ENCODE assay signal across 1 cellular context in the genomic region with DNA sequence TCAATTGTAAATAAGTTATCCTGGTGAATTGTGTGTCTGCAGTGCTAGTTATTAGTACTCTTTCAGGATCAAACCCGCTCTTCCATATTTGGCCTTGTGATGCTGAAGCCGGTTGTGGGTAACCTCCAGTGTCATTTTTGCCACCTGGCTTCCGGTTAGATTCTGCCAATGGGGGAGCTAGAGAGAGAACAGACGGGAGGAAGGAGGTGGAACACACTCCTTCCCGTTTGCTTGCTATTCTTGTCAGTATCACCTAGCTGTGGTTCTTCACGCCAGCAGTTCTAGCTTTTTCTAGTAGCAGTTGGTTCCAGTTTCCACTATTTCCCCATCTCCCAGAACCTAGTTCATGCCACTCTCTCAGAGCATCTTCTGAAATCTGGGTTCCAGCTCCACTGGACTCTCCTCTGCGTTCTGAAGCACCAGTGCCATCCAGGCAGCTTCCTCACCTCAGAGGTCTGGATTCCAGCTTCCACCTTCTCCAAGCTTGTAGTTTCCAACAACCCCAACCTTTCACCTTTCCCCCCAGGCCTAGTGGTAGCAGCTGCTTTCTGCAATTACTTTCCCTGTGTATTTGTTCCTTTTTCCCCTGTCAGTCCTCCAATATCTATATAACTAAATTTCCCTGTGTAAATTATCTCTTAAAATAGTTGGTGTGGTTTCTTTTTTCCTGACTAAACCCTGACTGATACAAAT.
TF ChIP-seq lines count a peak whose summit lies in the region.

No MANE protein-coding gene starts in this region.

TF ChIP-seq in HepG2, 621 proteins besides CTCF, POLR2A, EP300 and RAD21 (continues in another document):
- TF ChIP-seq SSRP1 (CRISPR knock-in tag; IDR thresholded peaks at IDR 0.05) (peak; percentile 31; the same call in 1 of the 2 replicates), ZNF850 (CRISPR knock-in tag; conservative IDR thresholded peaks at IDR 0.05) (no peak), SRF (IDR thresholded peaks at IDR 0.05; ENCODE audit: low read depth, low read length) (peak; percentile 92), SOX6 (IDR thresholded peaks at IDR 0.05) (no peak), SOX6 (CRISPR knock-in tag; IDR thresholded peaks at IDR 0.05) (0 out of 2 replicates have a peak, but pooled peaks have one; percentile 24), ZFP90 (CRISPR knock-in tag; IDR thresholded peaks at IDR 0.05; ENCODE audit: borderline replicate concordance) (0 out of 2 replicates have a peak, but pooled peaks have one; percentile 37), HOXA5 (CRISPR knock-in tag; IDR thresholded peaks at IDR 0.05) (0 out of 2 replicates have a peak, but pooled peaks have one; percentile 35), SOX5 (CRISPR knock-in tag; IDR thresholded peaks at IDR 0.05; ENCODE audit: borderline replicate concordance) (no peak), ATF1 (CRISPR knock-in tag; IDR thresholded peaks at IDR 0.05) (0 out of 2 replicates have a peak, but pooled peaks have one; percentile 24), ESRRA (CRISPR knock-in tag; IDR thresholded peaks at IDR 0.05; ENCODE audit: low read depth) (no peak), ZNF644 (CRISPR knock-in tag; IDR thresholded peaks at IDR 0.05; ENCODE audit: low read depth) (0 out of 2 replicates have a peak, but pooled peaks have one; percentile 26), ZNF713 (CRISPR knock-in tag; IDR thresholded peaks at IDR 0.05) (no peak), AKAP8 (CRISPR knock-in tag; IDR thresholded peaks at IDR 0.05) (no peak), ZNF263 (CRISPR knock-in tag; IDR thresholded peaks at IDR 0.05) (0 out of 2 replicates have a peak, but pooled peaks have one; percentile 23), GATAD2A (CRISPR knock-in tag; IDR thresholded peaks at IDR 0.05) (peak; percentile 20; the same call in 1 of the 2 replicates), KAT7 (CRISPR knock-in tag; IDR thresholded peaks at IDR 0.05; ENCODE audit: borderline replicate concordance) (0 out of 2 replicates have a peak, but pooled peaks have one; percentile 18), POLR2G (IDR thresholded peaks at IDR 0.05; ENCODE audit: low read depth, low read length) (peak; percentile 66), ZNF432 (CRISPR knock-in tag; IDR thresholded peaks at IDR 0.05; ENCODE audit: borderline replicate concordance) (no peak), POGZ (CRISPR knock-in tag; IDR thresholded peaks at IDR 0.05) (peak; percentile 59; the same call in 1 of the 2 replicates), RBFOX2 (IDR thresholded peaks at IDR 0.05; ENCODE audit: low read depth, low read length) (peak; percentile 61), FOXM1 (CRISPR knock-in tag; IDR thresholded peaks at IDR 0.05) (no peak), ZNF547 (CRISPR knock-in tag; IDR thresholded peaks at IDR 0.05) (0 out of 2 replicates have a peak, but pooled peaks have one; percentile 46), ZFP37 (CRISPR knock-in tag; IDR thresholded peaks at IDR 0.05; ENCODE audit: borderline replicate concordance) (no peak), MED1 (CRISPR knock-in tag; IDR thresholded peaks at IDR 0.05) (0 out of 2 replicates have a peak, but pooled peaks have one; percentile 16), ZNF777 (CRISPR knock-in tag; IDR thresholded peaks at IDR 0.05) (0 out of 2 replicates have a peak, but pooled peaks have one; percentile 24), RBM22 (optimal IDR thresholded peaks at IDR 0.05; ENCODE audit: low read length) (peak; percentile 89), ARNT2 (CRISPR knock-in tag; IDR thresholded peaks at IDR 0.05; ENCODE audit: low read depth) (0 out of 2 replicates have a peak, but pooled peaks have one; percentile 37), ZNF468 (CRISPR knock-in tag; IDR thresholded peaks at IDR 0.05) (0 out of 2 replicates have a peak, but pooled peaks have one; percentile 32)
- TF ChIP-seq, protein P1, sequence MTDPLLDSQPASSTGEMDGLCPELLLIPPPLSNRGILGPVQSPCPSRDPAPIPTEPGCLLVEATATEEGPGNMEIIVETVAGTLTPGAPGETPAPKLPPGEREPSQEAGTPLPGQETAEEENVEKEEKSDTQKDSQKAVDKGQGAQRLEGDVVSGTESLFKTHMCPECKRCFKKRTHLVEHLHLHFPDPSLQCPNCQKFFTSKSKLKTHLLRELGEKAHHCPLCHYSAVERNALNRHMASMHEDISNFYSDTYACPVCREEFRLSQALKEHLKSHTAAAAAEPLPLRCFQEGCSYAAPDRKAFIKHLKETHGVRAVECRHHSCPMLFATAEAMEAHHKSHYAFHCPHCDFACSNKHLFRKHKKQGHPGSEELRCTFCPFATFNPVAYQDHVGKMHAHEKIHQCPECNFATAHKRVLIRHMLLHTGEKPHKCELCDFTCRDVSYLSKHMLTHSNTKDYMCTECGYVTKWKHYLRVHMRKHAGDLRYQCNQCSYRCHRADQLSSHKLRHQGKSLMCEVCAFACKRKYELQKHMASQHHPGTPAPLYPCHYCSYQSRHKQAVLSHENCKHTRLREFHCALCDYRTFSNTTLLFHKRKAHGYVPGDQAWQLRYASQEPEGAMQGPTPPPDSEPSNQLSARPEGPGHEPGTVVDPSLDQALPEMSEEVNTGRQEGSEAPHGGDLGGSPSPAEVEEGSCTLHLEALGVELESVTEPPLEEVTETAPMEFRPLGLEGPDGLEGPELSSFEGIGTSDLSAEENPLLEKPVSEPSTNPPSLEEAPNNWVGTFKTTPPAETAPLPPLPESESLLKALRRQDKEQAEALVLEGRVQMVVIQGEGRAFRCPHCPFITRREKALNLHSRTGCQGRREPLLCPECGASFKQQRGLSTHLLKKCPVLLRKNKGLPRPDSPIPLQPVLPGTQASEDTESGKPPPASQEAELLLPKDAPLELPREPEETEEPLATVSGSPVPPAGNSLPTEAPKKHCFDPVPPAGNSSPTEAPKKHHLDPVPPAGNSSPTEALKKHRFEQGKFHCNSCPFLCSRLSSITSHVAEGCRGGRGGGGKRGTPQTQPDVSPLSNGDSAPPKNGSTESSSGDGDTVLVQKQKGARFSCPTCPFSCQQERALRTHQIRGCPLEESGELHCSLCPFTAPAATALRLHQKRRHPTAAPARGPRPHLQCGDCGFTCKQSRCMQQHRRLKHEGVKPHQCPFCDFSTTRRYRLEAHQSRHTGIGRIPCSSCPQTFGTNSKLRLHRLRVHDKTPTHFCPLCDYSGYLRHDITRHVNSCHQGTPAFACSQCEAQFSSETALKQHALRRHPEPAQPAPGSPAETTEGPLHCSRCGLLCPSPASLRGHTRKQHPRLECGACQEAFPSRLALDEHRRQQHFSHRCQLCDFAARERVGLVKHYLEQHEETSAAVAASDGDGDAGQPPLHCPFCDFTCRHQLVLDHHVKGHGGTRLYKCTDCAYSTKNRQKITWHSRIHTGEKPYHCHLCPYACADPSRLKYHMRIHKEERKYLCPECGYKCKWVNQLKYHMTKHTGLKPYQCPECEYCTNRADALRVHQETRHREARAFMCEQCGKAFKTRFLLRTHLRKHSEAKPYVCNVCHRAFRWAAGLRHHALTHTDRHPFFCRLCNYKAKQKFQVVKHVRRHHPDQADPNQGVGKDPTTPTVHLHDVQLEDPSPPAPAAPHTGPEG (CRISPR knock-in tag; IDR thresholded peaks at IDR 0.05) = no peak
- TF ChIP-seq, protein P2, sequence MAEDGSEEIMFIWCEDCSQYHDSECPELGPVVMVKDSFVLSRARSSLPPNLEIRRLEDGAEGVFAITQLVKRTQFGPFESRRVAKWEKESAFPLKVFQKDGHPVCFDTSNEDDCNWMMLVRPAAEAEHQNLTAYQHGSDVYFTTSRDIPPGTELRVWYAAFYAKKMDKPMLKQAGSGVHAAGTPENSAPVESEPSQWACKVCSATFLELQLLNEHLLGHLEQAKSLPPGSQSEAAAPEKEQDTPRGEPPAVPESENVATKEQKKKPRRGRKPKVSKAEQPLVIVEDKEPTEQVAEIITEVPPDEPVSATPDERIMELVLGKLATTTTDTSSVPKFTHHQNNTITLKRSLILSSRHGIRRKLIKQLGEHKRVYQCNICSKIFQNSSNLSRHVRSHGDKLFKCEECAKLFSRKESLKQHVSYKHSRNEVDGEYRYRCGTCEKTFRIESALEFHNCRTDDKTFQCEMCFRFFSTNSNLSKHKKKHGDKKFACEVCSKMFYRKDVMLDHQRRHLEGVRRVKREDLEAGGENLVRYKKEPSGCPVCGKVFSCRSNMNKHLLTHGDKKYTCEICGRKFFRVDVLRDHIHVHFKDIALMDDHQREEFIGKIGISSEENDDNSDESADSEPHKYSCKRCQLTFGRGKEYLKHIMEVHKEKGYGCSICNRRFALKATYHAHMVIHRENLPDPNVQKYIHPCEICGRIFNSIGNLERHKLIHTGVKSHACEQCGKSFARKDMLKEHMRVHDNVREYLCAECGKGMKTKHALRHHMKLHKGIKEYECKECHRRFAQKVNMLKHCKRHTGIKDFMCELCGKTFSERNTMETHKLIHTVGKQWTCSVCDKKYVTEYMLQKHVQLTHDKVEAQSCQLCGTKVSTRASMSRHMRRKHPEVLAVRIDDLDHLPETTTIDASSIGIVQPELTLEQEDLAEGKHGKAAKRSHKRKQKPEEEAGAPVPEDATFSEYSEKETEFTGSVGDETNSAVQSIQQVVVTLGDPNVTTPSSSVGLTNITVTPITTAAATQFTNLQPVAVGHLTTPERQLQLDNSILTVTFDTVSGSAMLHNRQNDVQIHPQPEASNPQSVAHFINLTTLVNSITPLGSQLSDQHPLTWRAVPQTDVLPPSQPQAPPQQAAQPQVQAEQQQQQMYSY (CRISPR knock-in tag; IDR thresholded peaks at IDR 0.05) = 0 out of 2 replicates have a peak, but pooled peaks have one; percentile 33
- TF ChIP-seq, protein P3, sequence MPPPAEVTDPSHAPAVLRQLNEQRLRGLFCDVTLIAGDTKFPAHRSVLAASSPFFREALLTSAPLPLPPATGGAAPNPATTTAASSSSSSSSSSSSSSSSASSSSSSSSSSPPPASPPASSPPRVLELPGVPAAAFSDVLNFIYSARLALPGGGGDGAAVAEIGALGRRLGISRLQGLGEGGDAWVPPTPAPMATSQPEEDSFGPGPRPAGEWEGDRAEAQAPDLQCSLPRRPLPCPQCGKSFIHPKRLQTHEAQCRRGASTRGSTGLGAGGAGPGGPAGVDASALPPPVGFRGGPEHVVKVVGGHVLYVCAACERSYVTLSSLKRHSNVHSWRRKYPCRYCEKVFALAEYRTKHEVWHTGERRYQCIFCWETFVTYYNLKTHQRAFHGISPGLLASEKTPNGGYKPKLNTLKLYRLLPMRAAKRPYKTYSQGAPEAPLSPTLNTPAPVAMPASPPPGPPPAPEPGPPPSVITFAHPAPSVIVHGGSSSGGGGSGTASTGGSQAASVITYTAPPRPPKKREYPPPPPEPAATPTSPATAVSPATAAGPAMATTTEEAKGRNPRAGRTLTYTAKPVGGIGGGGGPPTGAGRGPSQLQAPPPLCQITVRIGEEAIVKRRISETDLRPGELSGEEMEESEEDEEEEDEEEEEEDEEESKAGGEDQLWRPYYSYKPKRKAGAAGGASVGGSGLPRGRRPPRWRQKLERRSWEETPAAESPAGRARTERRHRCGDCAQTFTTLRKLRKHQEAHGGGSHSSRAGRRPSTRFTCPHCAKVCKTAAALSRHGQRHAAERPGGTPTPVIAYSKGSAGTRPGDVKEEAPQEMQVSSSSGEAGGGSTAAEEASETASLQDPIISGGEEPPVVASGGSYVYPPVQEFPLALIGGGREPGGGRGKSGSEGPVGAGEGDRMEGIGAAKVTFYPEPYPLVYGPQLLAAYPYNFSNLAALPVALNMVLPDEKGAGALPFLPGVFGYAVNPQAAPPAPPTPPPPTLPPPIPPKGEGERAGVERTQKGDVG (CRISPR knock-in tag; IDR thresholded peaks at IDR 0.05; ENCODE audit: borderline replicate concordance) = peak; percentile 68; the same call in 1 of the 2 replicates
- TF ChIP-seq, protein P4, sequence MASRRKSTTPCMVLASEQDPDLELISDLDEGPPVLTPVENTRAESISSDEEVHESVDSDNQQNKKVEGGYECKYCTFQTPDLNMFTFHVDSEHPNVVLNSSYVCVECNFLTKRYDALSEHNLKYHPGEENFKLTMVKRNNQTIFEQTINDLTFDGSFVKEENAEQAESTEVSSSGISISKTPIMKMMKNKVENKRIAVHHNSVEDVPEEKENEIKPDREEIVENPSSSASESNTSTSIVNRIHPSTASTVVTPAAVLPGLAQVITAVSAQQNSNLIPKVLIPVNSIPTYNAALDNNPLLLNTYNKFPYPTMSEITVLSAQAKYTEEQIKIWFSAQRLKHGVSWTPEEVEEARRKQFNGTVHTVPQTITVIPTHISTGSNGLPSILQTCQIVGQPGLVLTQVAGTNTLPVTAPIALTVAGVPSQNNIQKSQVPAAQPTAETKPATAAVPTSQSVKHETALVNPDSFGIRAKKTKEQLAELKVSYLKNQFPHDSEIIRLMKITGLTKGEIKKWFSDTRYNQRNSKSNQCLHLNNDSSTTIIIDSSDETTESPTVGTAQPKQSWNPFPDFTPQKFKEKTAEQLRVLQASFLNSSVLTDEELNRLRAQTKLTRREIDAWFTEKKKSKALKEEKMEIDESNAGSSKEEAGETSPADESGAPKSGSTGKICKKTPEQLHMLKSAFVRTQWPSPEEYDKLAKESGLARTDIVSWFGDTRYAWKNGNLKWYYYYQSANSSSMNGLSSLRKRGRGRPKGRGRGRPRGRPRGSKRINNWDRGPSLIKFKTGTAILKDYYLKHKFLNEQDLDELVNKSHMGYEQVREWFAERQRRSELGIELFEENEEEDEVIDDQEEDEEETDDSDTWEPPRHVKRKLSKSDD (CRISPR knock-in tag; IDR thresholded peaks at IDR 0.05; ENCODE audit: low read depth) = peak; percentile 37; the same call in 1 of the 2 replicates
- TF ChIP-seq, protein P5, sequence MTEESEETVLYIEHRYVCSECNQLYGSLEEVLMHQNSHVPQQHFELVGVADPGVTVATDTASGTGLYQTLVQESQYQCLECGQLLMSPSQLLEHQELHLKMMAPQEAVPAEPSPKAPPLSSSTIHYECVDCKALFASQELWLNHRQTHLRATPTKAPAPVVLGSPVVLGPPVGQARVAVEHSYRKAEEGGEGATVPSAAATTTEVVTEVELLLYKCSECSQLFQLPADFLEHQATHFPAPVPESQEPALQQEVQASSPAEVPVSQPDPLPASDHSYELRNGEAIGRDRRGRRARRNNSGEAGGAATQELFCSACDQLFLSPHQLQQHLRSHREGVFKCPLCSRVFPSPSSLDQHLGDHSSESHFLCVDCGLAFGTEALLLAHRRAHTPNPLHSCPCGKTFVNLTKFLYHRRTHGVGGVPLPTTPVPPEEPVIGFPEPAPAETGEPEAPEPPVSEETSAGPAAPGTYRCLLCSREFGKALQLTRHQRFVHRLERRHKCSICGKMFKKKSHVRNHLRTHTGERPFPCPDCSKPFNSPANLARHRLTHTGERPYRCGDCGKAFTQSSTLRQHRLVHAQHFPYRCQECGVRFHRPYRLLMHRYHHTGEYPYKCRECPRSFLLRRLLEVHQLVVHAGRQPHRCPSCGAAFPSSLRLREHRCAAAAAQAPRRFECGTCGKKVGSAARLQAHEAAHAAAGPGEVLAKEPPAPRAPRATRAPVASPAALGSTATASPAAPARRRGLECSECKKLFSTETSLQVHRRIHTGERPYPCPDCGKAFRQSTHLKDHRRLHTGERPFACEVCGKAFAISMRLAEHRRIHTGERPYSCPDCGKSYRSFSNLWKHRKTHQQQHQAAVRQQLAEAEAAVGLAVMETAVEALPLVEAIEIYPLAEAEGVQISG (CRISPR knock-in tag; IDR thresholded peaks at IDR 0.05) = peak; percentile 39; the same call in 1 of the 2 replicates
- TF ChIP-seq, protein P6, sequence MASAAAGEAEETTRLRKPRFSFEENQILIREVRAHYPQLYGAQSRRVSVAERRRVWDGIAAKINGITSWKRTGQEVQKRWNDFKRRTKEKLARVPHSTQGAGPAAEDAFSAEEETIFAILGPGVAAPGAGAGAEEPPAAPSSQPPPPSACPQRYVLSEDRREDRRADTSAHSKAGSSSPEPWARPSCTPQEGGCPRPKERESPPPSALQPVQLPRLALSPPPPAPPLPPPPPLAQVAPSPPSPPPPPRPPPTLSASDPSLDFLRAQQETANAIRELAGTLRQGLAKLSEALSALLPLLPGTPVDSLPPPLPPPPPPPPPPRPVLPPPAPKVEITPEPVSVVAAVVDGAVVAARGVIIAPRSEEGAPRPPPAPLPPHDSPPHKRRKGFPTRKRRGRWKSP (CRISPR knock-in tag; IDR thresholded peaks at IDR 0.05) = 0 out of 2 replicates have a peak, but pooled peaks have one; percentile 5
